ENCODE assay signal across 8 cellular contexts in genomic region chr17:75855310-75856061, GRCh38. TPM values are rescaled to one million over a fixed set of nuclear protein-coding genes. Genes with fewer than 3 reads are reported as not detected.
A peak's percentile ranks its signal among the peaks of the same experiment; 100 is the strongest.
DNase-seq lines count a peak whose midpoint lies in the region; ATAC-seq and TF ChIP-seq lines count a peak whose summit lies in the region.

WBP2 (minus strand) TSS chr17:75855335; CDS start chr17:75855297, 38 bp downstream.

- ATAC-seq in DND-41 (ENCODE audit: insufficient read depth, low read depth) (peak; percentile 90), GM21737 (IDR thresholded peaks at IDR 0.05; ENCODE audit: unreplicated experiment) (peak; percentile 75), Panc1 (peak; percentile 96), esophagus mucosa (peak; percentile 98)
- ATAC-seq in activated T-cell treated with anti-CD3 and anti-CD28 coated beads, Interleukin-2, amount 50 U/mL, for 4 hours = peak; percentile 91 to 93

- H3K27ac ChIP-seq in DND-41 (ENCODE audit: low read length) (peak within 1 kb of the TSS; percentile 95), KMS-11 (peak within 1 kb of the TSS; percentile 79), Panc1 (ENCODE audit: low read length) (peak within 1 kb of the TSS; percentile 88), muscle layer of colon (ENCODE audit: low read depth, low read length) (peak within 1 kb of the TSS; percentile 97)

- no peaks in the 10 kb centered on the region for H3K9me3 Mint-ChIP-seq in activated T-cell treated with anti-CD3 and anti-CD28 coated beads, Interleukin-2, amount 50 U/mL, for 4 hours

- no peaks in the 10 kb centered on the region for H3K9me3 ChIP-seq in DND-41 (ENCODE audit: insufficient read depth, low read length, severe bottlenecking)
- H3K9me3 ChIP-seq in Panc1 (ENCODE audit: control insufficient read depth, insufficient read depth, low read depth, low read length) = no peaks in the 10 kb centered on the region
- H3K9me3 ChIP-seq in muscle layer of colon (ENCODE audit: low read length) = no peaks in the 10 kb centered on the region

- peak; percentile 76 for TF ChIP-seq CTCF in DND-41 (IDR thresholded peaks at IDR 0.05; ENCODE audit: borderline replicate concordance, extremely low read depth, low read length, poor library complexity, severe bottlenecking)
- TF ChIP-seq CTCF in KMS-11 (conservative IDR thresholded peaks at IDR 0.05; ENCODE audit: low read depth, low read length) = peak; percentile 28; the same call in 1 of the 2 replicates
- peak; percentile 81 for TF ChIP-seq CTCF in Panc1 (IDR thresholded peaks at IDR 0.05)

- POLR2A ChIA-PET in Panc1 (lab: Charles Lee) = interaction anchor here (0.5 to 1.4 kb wide), 6 partner anchors 16 to 78 kb away, joined by 3 to 6 read pairs (median 4); a partner anchor contains a TSS

- H3K4me1 Mint-ChIP-seq in activated T-cell treated with anti-CD3 and anti-CD28 coated beads, Interleukin-2, amount 50 U/mL, for 4 hours (ENCODE audit: low read depth) = peaks cover 39% of the 10 kb centered on the region

- H3K4me2 ChIP-seq in DND-41 (ENCODE audit: insufficient read depth, low read length) = peak within 1 kb of the TSS; percentile 92
- peak within 1 kb of the TSS; percentile 93 for H3K4me2 ChIP-seq in KMS-11

- CTCF ChIA-PET in Panc1 (lab: Charles Lee) = interaction anchor here (0.6 to 1.8 kb wide), 7 partner anchors 7 to 222 kb away, joined by 3 to 22 read pairs (median 4); partner anchors contain the start of gene SMIM5

- no peaks in the 10 kb centered on the region for H3K27me3 ChIP-seq in DND-41 (ENCODE audit: insufficient read depth, low read length, poor library complexity)
- H3K27me3 ChIP-seq in KMS-11 (ENCODE audit: insufficient read depth, low read depth) = no peaks in the 10 kb centered on the region
- no peaks in the 10 kb centered on the region for H3K27me3 ChIP-seq in Panc1 (ENCODE audit: control insufficient read depth, insufficient read depth, low read length)
- no peaks in the 10 kb centered on the region for H3K27me3 ChIP-seq in muscle layer of colon (ENCODE audit: control insufficient read depth in 1 of 2, insufficient read depth in 2 of 2, low read length in 2 of 2)

- in situ Hi-C loops in Panc1 (cut with HindIII; ENCODE audit: low pct_unique_long_range_greater_than_20kb, low sequenced_read_pairs) = no loop called here

- no peaks in the 10 kb centered on the region for H3K36me3 Mint-ChIP-seq in activated T-cell treated with anti-CD3 and anti-CD28 coated beads, Interleukin-2, amount 50 U/mL, for 4 hours (ENCODE audit: insufficient read depth)

- H4K20me1 ChIP-seq in DND-41 (ENCODE audit: insufficient read depth, low read length) = peaks cover 5% of the 10 kb centered on the region
- H4K20me1 ChIP-seq in KMS-11 (ENCODE audit: insufficient read depth) = no peaks in the 10 kb centered on the region

- H3K36me3 ChIP-seq in DND-41 (ENCODE audit: insufficient read depth, low read length) (peaks cover 12% of the 10 kb centered on the region), KMS-11 (ENCODE audit: insufficient read depth) (no peaks in the 10 kb centered on the region), Panc1 (ENCODE audit: control insufficient read depth, insufficient read depth, low read length) (no peaks in the 10 kb centered on the region; the same call in 1 of the 2 replicates), muscle layer of colon (ENCODE audit: insufficient read depth, low read length) (peaks cover 10% of the 10 kb centered on the region)

- H3K4me3 ChIP-seq in DND-41 (ENCODE audit: low read depth in 1 of 2, low read length in 2 of 2) (peak within 1 kb of the TSS; percentile 68 to 95), KMS-11 (IDR thresholded peaks at IDR 0.05; ENCODE audit: insufficient read depth, low read depth, low read length) (no peak within 1 kb of the TSS), Panc1 (ENCODE audit: low read depth in 2 of 2, low read length in 2 of 2) (peak within 1 kb of the TSS; percentile 91 to 97), muscle layer of colon (ENCODE audit: low read depth in 1 of 2, low read length in 2 of 2) (peak within 1 kb of the TSS; percentile 59 to 82)

- H3K27me3 Mint-ChIP-seq in activated T-cell treated with anti-CD3 and anti-CD28 coated beads, Interleukin-2, amount 50 U/mL, for 4 hours (ENCODE audit: low read depth) = no peaks in the 10 kb centered on the region

- no TSS peak for BruUV-seq in Panc1 (replicated peaks; lab: Mats Ljungman, UMichigan)

- H2AFZ ChIP-seq in DND-41 (ENCODE audit: low read depth, low read length) = peak within 1 kb of the TSS; percentile 82
- H2AFZ ChIP-seq in KMS-11 (ENCODE audit: low read depth) = peak within 1 kb of the TSS; percentile 73

- intact Hi-C loops in Panc1 (cut with micrococcal nuclease; ENCODE audit: unreplicated experiment) = no loop called here

- no peak within 1 kb of the TSS for H3K4me3 Mint-ChIP-seq in activated T-cell treated with anti-CD3 and anti-CD28 coated beads, Interleukin-2, amount 50 U/mL, for 4 hours

- DNase-seq in DND-41 (peak; percentile 99), Panc1 (ENCODE audit: low read depth, low spot score) (peak; percentile 99)
- peak; percentile 96 for DNase-seq in activated T-cell treated with anti-CD3 and anti-CD28 coated beads, Interleukin-2, amount 50 U/mL, for 4 hours
- peak; percentile 92 for DNase-seq in stimulated activated CD8-positive, alpha-beta memory T cell treated with anti-CD3 and anti-CD28 coated beads, Interleukin-7, amount 100 ng/mL, for 24 hours (ENCODE audit: low read depth)

- H3K4me1 ChIP-seq in DND-41 (ENCODE audit: insufficient read depth, low read length) (peaks cover 17% of the 10 kb centered on the region), KMS-11 (ENCODE audit: low read depth, poor library complexity, severe bottlenecking) (peaks cover 12% of the 10 kb centered on the region), Panc1 (ENCODE audit: control insufficient read depth, insufficient read depth, low read length) (peaks cover 19% of the 10 kb centered on the region), muscle layer of colon (ENCODE audit: insufficient read depth, low read length) (peaks cover 37% of the 10 kb centered on the region)

- H3K79me2 ChIP-seq in DND-41 (ENCODE audit: insufficient read depth, low read length) (peaks cover 31% of the 10 kb centered on the region), KMS-11 (ENCODE audit: insufficient read depth, low read depth) (peaks cover 7% of the 10 kb centered on the region; the same call in 1 of the 2 replicates)

- H3K9ac ChIP-seq in DND-41 (ENCODE audit: low read depth, low read length) = peak within 1 kb of the TSS; percentile 92
- peak within 1 kb of the TSS; percentile 79 for H3K9ac ChIP-seq in KMS-11
- H3K9ac ChIP-seq in muscle layer of colon (ENCODE audit: low read length) = peak within 1 kb of the TSS; percentile 96

RNA-seq across cellular contexts. Expression of gene WBP2, which starts in this region (rescaled TPM):
- total RNA-seq in Panc1 (2021; ENCODE audit: unreplicated experiment) = 163 TPM
- polyA plus RNA-seq in Panc1 (2012; ENCODE audit: insufficient read length) = 195 TPM
- total RNA-seq in activated T-cell treated with anti-CD3 and anti-CD28 coated beads, Interleukin-2, amount 50 U/mL, for 4 hours = 10 to 100 TPM; 31.0 to 47.8 (median 44.5) TPM
- 57.5 TPM for total RNA-seq in esophagus mucosa

Comparison
In these comparisons a context has a peak if more than half of its experiments do, and no peak if none do; other contexts are left out.
1. CTCF ChIP-seq: peak in every context shown above with its lines; median percentile 81 in Panc1; 76 in DND-41; 28 in KMS-11.